Comparison of ENCODE assay signal across 8 cellular contexts in genomic region chr3:9902372-9903237, GRCh38. TPM values are rescaled to one million over a fixed set of nuclear protein-coding genes. Genes with fewer than 3 reads are reported as not detected.
DNase-seq lines count a peak whose midpoint lies in the region; ATAC-seq, FAIRE-seq and TF ChIP-seq lines count a peak whose summit lies in the region.

TSS of gene IL17RE (plus strand) at chr3:9902848. CDS start at chr3:9902933, 85 bp downstream.

- ATAC-seq in HG02870 (IDR thresholded peaks at IDR 0.05; ENCODE audit: unreplicated experiment) (no peak), HG02642 (IDR thresholded peaks at IDR 0.05; ENCODE audit: poor library complexity, unreplicated experiment) (no peak)

- peaks cover 27 to 48% (median 32%) of the 10 kb centered on the region in 10 experiments for H3K4me1 ChIP-seq in BLaER1 treated with 17β-estradiol and CSF1 and Interleukin-3, amounts not matched to agents 10 nM and 100 nM
- peaks cover 5 to 14% (median 11%) of the 10 kb centered on the region in 4 experiments for H3K4me1 ChIP-seq in H1 (replicated peaks in 1 of 4; ENCODE audit: control insufficient read depth in 3 of 4, insufficient read depth in 4 of 4, low read length in 3 of 4)

- TF ChIP-seq CTCF in H1 (IDR thresholded peaks at IDR 0.05; ENCODE audit: control extremely low read depth in 1 of 3, insufficient read depth in 1 of 3, low read depth in 1 of 3, low read length in 3 of 3): no peak
- TF ChIP-seq CTCF in nephron progenitor cell (IDR thresholded peaks at IDR 0.05): no peak

- peaks cover 3% of the 10 kb centered on the region for H3K27me3 Mint-ChIP-seq in nephron progenitor cell (ENCODE audit: low read depth, poor library complexity)

- H3K18ac ChIP-seq in H1 (ENCODE audit: extremely low read depth, low read length): peak within 1 kb of the TSS; percentile 55

- FAIRE-seq in H1 (lab: Jason Lieb, UNC): no peak

- H3K27ac ChIP-seq in BLaER1 treated with 17β-estradiol and CSF1 and Interleukin-3, amounts not matched to agents 10 nM and 100 nM: peak within 1 kb of the TSS in 9 of 11 experiments; percentile 3 to 60 (median 40); a peak in 14 of 22 replicates
- H3K27ac ChIP-seq in H1 (ENCODE audit: low read depth, low read length): no peak within 1 kb of the TSS

- H4K5ac ChIP-seq in H1 (ENCODE audit: insufficient read length, low read depth, low read length): no peak within 1 kb of the TSS

- H3K14ac ChIP-seq in H1 (ENCODE audit: insufficient read length): no peak within 1 kb of the TSS

- peak within 1 kb of the TSS; percentile 36 for H3K27ac Mint-ChIP-seq in nephron progenitor cell

- H3K36me3 Mint-ChIP-seq in nephron progenitor cell (ENCODE audit: low read depth): no peaks in the 10 kb centered on the region

- H2BK15ac ChIP-seq in H1 (ENCODE audit: low read length): peak within 1 kb of the TSS; percentile 92

- DNase-seq in NCI-H69 (lab: John Stamatoyannopoulos, UW) (peak; percentile 55), H1 (ENCODE audit: low read depth in 1 of 2, low spot score in 2 of 2) (peak in 1 of 2 experiments; percentile 73), nephron progenitor cell (no peak), NCI-H748 (lab: John Stamatoyannopoulos, UW; ENCODE audit: unreplicated experiment) (no peak), NCI-H1105 (lab: John Stamatoyannopoulos, UW) (no peak)

- CTCF ChIA-PET in H1 (lab: Charles Lee; ENCODE audit: partially characterized antibody): interaction anchor here (0.7 to 2.2 kb wide), 12 partner anchors 8 to 76 kb away, joined by 3 to 9 read pairs (median 4); partner anchors contain the start of gene IL17RC

- TF ChIP-seq RAD21 in H1 (IDR thresholded peaks at IDR 0.05 in 1 of 2, conservative IDR thresholded peaks at IDR 0.05 in 1 of 2; ENCODE audit: low read depth in 2 of 2, low read length in 2 of 2): no peak

- no peaks in the 10 kb centered on the region for H3K79me1 ChIP-seq in H1 (ENCODE audit: low read depth, low read length)

- H2BK120ac ChIP-seq in H1 (replicated peaks; ENCODE audit: low read depth, low read length): no peak within 1 kb of the TSS

- peak within 1 kb of the TSS; percentile 73 for H2BK5ac ChIP-seq in H1 (ENCODE audit: low read depth, low read length)

- peak within 1 kb of the TSS; percentile 75 for H2BK20ac ChIP-seq in H1 (ENCODE audit: low read length)

- WGBS in H1 (ENCODE audit: extremely low coverage in 1 of 2, insufficient coverage in 1 of 2, insufficient read length in 1 of 2, insufficient replicate concordance in 2 of 2, low coverage in 1 of 2, low lambda C conversion rate in 2 of 2, missing lambda C conversion rate in 1 of 2), 2 experiments: 70% methylated on average over 13 of the region's 13 CpGs; no CpG with 5 or more reads in 1 of the 2 experiments

- 0 out of 3 replicates have a peak, but pooled peaks of 1 of the 2 experiments have one; percentile 17 for TF ChIP-seq POLR2A in H1 (IDR thresholded peaks at IDR 0.05; ENCODE audit: control extremely low read depth in 1 of 2, low read depth in 2 of 2, low read length in 2 of 2)

- H3K4me3 Mint-ChIP-seq in nephron progenitor cell: no peak within 1 kb of the TSS

- no peak for TF ChIP-seq EP300 in H1 (IDR thresholded peaks at IDR 0.05; ENCODE audit: borderline replicate concordance in 1 of 2, low read depth in 2 of 2, low read length in 2 of 2)

- no peak within 1 kb of the TSS for H3K56ac ChIP-seq in H1 (replicated peaks; ENCODE audit: insufficient read length, low read depth, low read length)

- peak within 1 kb of the TSS in 8 of 11 experiments; percentile 21 to 61 (median 36); a peak in 12 of 22 replicates for H3K9ac ChIP-seq in BLaER1 treated with 17β-estradiol and CSF1 and Interleukin-3, amounts not matched to agents 10 nM and 100 nM
- no peak within 1 kb of the TSS for H3K9ac ChIP-seq in H1 (replicated peaks in 1 of 4; ENCODE audit: extremely low read depth in 1 of 4, low read depth in 3 of 4, low read length in 3 of 4)

- H4K91ac ChIP-seq in H1 (replicated peaks; ENCODE audit: insufficient read length, low read length): peak within 1 kb of the TSS; percentile 87

- no peaks in the 10 kb centered on the region for H3K27me3 ChIP-seq in BLaER1 treated with 17β-estradiol and CSF1 and Interleukin-3, amounts not matched to agents 10 nM and 100 nM
- no peaks in the 10 kb centered on the region for H3K27me3 ChIP-seq in H1 (replicated peaks in 1 of 4; ENCODE audit: control insufficient read depth in 3 of 4, extremely low read depth in 1 of 4, insufficient read depth in 3 of 4, low read length in 3 of 4)

- H4K20me1 ChIP-seq in BLaER1 treated with 17β-estradiol and CSF1 and Interleukin-3, amounts not matched to agents 10 nM and 100 nM: peaks cover 0 to 13% (median 6%) of the 10 kb centered on the region in 11 experiments; a peak in 12 of 22 replicates
- no peaks in the 10 kb centered on the region for H4K20me1 ChIP-seq in H1 (replicated peaks in 1 of 2; ENCODE audit: control insufficient read depth in 1 of 2, insufficient read depth in 2 of 2, low read length in 2 of 2)

- H3K23me2 ChIP-seq in H1 (ENCODE audit: low read depth, low read length): no peaks in the 10 kb centered on the region

- H3K4me3 ChIP-seq in BLaER1 treated with 17β-estradiol and CSF1 and Interleukin-3, amounts not matched to agents 10 nM and 100 nM: peak within 1 kb of the TSS in 2 of 10 experiments; percentile 21 to 42; a peak in 3 of 20 replicates
- H3K4me3 ChIP-seq in H1 (ENCODE audit: extremely low read depth in 1 of 4, insufficient read depth in 2 of 4, low read depth in 3 of 4, low read length in 4 of 4): peak within 1 kb of the TSS in 2 of 4 experiments; percentile 2 to 30; a peak in 2 of 8 replicates

- no peak within 1 kb of the TSS for H2AK5ac ChIP-seq in H1 (ENCODE audit: low read depth, low read length)

- H3K79me2 ChIP-seq in H1 (ENCODE audit: control insufficient read depth in 1 of 2, insufficient read depth in 2 of 2, low read length in 2 of 2): no peaks in the 10 kb centered on the region

- peak within 1 kb of the TSS; percentile 66 for H4K8ac ChIP-seq in H1 (ENCODE audit: extremely low read depth, insufficient read depth, low read length)

- H2AFZ ChIP-seq in H1 (ENCODE audit: low read length): peak within 1 kb of the TSS; percentile 61

- POLR2A ChIA-PET in H1 (lab: Charles Lee; ENCODE audit: partially characterized antibody): interaction anchor here (0.6 to 6.0 kb wide), 9 partner anchors 9 to 49 kb away, joined by 3 to 43 read pairs (median 5); partner anchors contain the start of gene IL17RC

- H3K4me1 Mint-ChIP-seq in nephron progenitor cell: peaks cover 5% of the 10 kb centered on the region

- H3K23ac ChIP-seq in H1 (ENCODE audit: insufficient read length): no peak within 1 kb of the TSS

- peak within 1 kb of the TSS; percentile 96 for H3K4ac ChIP-seq in H1 (replicated peaks; ENCODE audit: insufficient read length, low read depth, low read length)

- H3K9me3 Mint-ChIP-seq in nephron progenitor cell: no peaks in the 10 kb centered on the region

- peaks cover 0 to 3% (median 0%) of the 10 kb centered on the region in 11 experiments; a peak in 1 of 22 replicates for H3K36me3 ChIP-seq in BLaER1 treated with 17β-estradiol and CSF1 and Interleukin-3, amounts not matched to agents 10 nM and 100 nM
- no peaks in the 10 kb centered on the region for H3K36me3 ChIP-seq in H1 (ENCODE audit: control insufficient read depth in 2 of 4, insufficient read depth in 4 of 4, low read length in 3 of 4)

- no peaks in the 10 kb centered on the region for H3K9me3 ChIP-seq in BLaER1 treated with 17β-estradiol and CSF1 and Interleukin-3, amounts not matched to agents 10 nM and 100 nM (replicated peaks in 1 of 11)
- H3K9me3 ChIP-seq in H1 (ENCODE audit: insufficient read depth in 2 of 2, low read depth in 1 of 2, low read length in 1 of 2): no peaks in the 10 kb centered on the region

- peak within 1 kb of the TSS; percentile 84 to 95 (median 91) for H3K4me2 ChIP-seq in BLaER1 treated with 17β-estradiol and CSF1 and Interleukin-3, amounts not matched to agents 10 nM and 100 nM
- peak within 1 kb of the TSS; percentile 52 for H3K4me2 ChIP-seq in H1 (ENCODE audit: insufficient read depth in 1 of 2, low read depth in 2 of 2, low read length in 2 of 2)

- peak within 1 kb of the TSS; percentile 91; the same call in 1 of the 2 replicates for H2BK12ac ChIP-seq in H1 (ENCODE audit: low read depth, low read length)

TF ChIP-seq in H1, 55 proteins besides CTCF, POLR2A, EP300 and RAD21 (continues in another document):
- TF ChIP-seq YY1 (IDR thresholded peaks at IDR 0.05; ENCODE audit: low read depth, low read length) (no peak), SP1 (IDR thresholded peaks at IDR 0.05; ENCODE audit: low read depth, low read length) (0 out of 2 replicates have a peak, but pooled peaks have one; percentile 33), RNF2 (IDR thresholded peaks at IDR 0.05; ENCODE audit: borderline replicate concordance, low read depth, low read length, missing control alignments, poor library complexity, severe bottlenecking) (no peak), CREB1 (IDR thresholded peaks at IDR 0.05) (no peak), RXRA (IDR thresholded peaks at IDR 0.05; ENCODE audit: insufficient read depth, low read depth, low read length) (no peak), PHF8 (conservative IDR thresholded peaks at IDR 0.05; ENCODE audit: low read depth, low read length) (no peak), NANOG (IDR thresholded peaks at IDR 0.05; ENCODE audit: insufficient read depth, low read depth, low read length, poor library complexity, severe bottlenecking) (no peak), TEAD4 (IDR thresholded peaks at IDR 0.05; ENCODE audit: low read depth, low read length) (peak; percentile 48; the same call in 1 of the 2 replicates), KDM5A (IDR thresholded peaks at IDR 0.05; ENCODE audit: low read length) (no peak), TAF1 (IDR thresholded peaks at IDR 0.05; ENCODE audit: low read depth, low read length) (no peak), CBX8 (IDR thresholded peaks at IDR 0.05; ENCODE audit: borderline replicate concordance, low read depth, low read length) (no peak), JUND (IDR thresholded peaks at IDR 0.05; ENCODE audit: low read length) (no peak)
- TF ChIP-seq, protein P1, sequence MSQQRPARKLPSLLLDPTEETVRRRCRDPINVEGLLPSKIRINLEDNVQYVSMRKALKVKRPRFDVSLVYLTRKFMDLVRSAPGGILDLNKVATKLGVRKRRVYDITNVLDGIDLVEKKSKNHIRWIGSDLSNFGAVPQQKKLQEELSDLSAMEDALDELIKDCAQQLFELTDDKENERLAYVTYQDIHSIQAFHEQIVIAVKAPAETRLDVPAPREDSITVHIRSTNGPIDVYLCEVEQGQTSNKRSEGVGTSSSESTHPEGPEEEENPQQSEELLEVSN (IDR thresholded peaks at IDR 0.05): no peak

RNA-seq across cellular contexts. Expression of gene IL17RE, which starts in this region (rescaled TPM):
- total RNA-seq in H1 (2021; fragmentation: NEBNext Ultra II Directional; extraction: Animal tissue kit (Norgen Biotek cat#: 25700)): 4.4 and 4.9 TPM in 2 replicates
- 3.4 and 3.8 TPM in 2 replicates for polyA plus RNA-seq in H1 (2011; rRNA removed)
- polyA plus RNA-seq in H1 (2011; cell fraction: cytosol; rRNA removed): 4.0 TPM
- 13.4 TPM for polyA plus RNA-seq in H1 (2011; cell fraction: nucleus; rRNA removed)
- 1.9 to 3.6 TPM (median 3.2 TPM) in 4 replicates for polyA plus RNA-seq in H1 (2012, experiment 1 of 2)
- polyA plus RNA-seq in H1 (2012, experiment 2 of 2): 2.1 TPM
- 4.8 TPM for polyA plus RNA-seq in H1 (2013, experiment 1 of 2)
- 4.4 TPM for polyA plus RNA-seq in H1 (2013, experiment 2 of 2)
- polyA minus RNA-seq in H1 (2011; rRNA and poly(A)+ RNA removed): 1.6 and 2.0 TPM in 2 replicates
- polyA minus RNA-seq in H1 (2011; cell fraction: cytosol; rRNA and poly(A)+ RNA removed): 1.2 TPM
- 4.7 TPM for polyA minus RNA-seq in H1 (2011; cell fraction: nucleus; rRNA and poly(A)+ RNA removed)

Comparison
In these comparisons a context has a peak if more than half of its experiments do, and no peak if none do; other contexts are left out.
1. H3K9ac ChIP-seq: peak in BLaER1 treated with 17β-estradiol and CSF1 and Interleukin-3, amounts not matched to agents 10 nM and 100 nM (8 of 11); none in H1 (0 of 4).